23 cellular contexts compared by ENCODE assay signal in genomic region chr11:54927704-54928103, GRCh38.
"Had no signal": no experiment of that assay in that cellular context is flagged by ENCODE, and none has a peak within 500 bp of the region (broad histone marks: within the 10 kb centered on the region; RNA-seq: fewer than 3 reads in every experiment).

No MANE protein-coding gene starts in this region.

- H3K36me3 ChIP-seq: colonic mucosa, esophagus muscularis mucosa, gastroesophageal sphincter, heart left ventricle, left ventricle myocardium inferior, lower lobe of right lung had no signal

- H3K4me3 Mint-ChIP-seq: dendritic cell treated with granulocyte-macrophage colony-stimulating factor and Interleukin-4, amounts not matched to agents 40 ng/mL and 50 ng/mL, for 4 days; effector memory CD8-positive, alpha-beta T cell; immature natural killer cell had no signal

- H2AFZ ChIP-seq: hepatocyte had no signal

- H3K27me3 Mint-ChIP-seq: dendritic cell treated with granulocyte-macrophage colony-stimulating factor and Interleukin-4, amounts not matched to agents 40 ng/mL and 50 ng/mL, for 4 days; effector memory CD8-positive, alpha-beta T cell had no signal

- DNase-seq: colonic mucosa; cortex of kidney; effector CD8-positive, alpha-beta T cell; effector memory CD8-positive, alpha-beta T cell; foreskin keratinocyte; heart left ventricle; hypothalamus; immature natural killer cell; islet precursor cell; kidney; kidney glomerular epithelial cell; left colon; left ventricle myocardium inferior; lower lobe of right lung; mesenchymal stem cell; midbrain had no signal

- H3K36me3 Mint-ChIP-seq: immature natural killer cell had no signal

- H3K4me3 ChIP-seq: colonic mucosa, esophagus muscularis mucosa, gastroesophageal sphincter, heart left ventricle, hepatocyte, left ventricle myocardium inferior, lower lobe of right lung had no signal

- ATAC-seq: effector memory CD8-positive, alpha-beta T cell; foreskin keratinocyte; gastroesophageal sphincter; heart left ventricle; left colon; left lobe of liver; lower lobe of right lung had no signal

- H3K79me2 ChIP-seq: hepatocyte had no signal

- H3K4me1 ChIP-seq: colonic mucosa, esophagus muscularis mucosa, foreskin keratinocyte, gastroesophageal sphincter, heart left ventricle, left ventricle myocardium inferior, lower lobe of right lung had no signal

- FAIRE-seq: endothelial cell of umbilical vein, frontal cortex, kidney had no signal

- H3K4me1 Mint-ChIP-seq: immature natural killer cell had no signal

- H3K4me2 ChIP-seq: hepatocyte had no signal

- H3K27ac ChIP-seq: colonic mucosa, esophagus muscularis mucosa, foreskin keratinocyte, gastroesophageal sphincter, heart left ventricle, hepatocyte, left ventricle myocardium inferior, lower lobe of right lung had no signal

- H3K27ac Mint-ChIP-seq: dendritic cell treated with granulocyte-macrophage colony-stimulating factor and Interleukin-4, amounts not matched to agents 40 ng/mL and 50 ng/mL, for 4 days; effector memory CD8-positive, alpha-beta T cell; immature natural killer cell had no signal

- H3K27me3 ChIP-seq: colonic mucosa, esophagus muscularis mucosa, foreskin keratinocyte, gastroesophageal sphincter, heart left ventricle, hepatocyte had no signal
